13 cellular contexts compared by ENCODE assay signal in genomic region chr22:40743740-40744139, GRCh38.
"Had no signal": no experiment of that assay in that cellular context is flagged by ENCODE, and none has a peak within 500 bp of the region (broad histone marks: within the 10 kb centered on the region; RNA-seq: fewer than 3 reads in every experiment).

No MANE protein-coding gene starts in this region.

- H3K27me3 ChIP-seq: colonic mucosa, heart right ventricle, tibial artery had no signal

- DNase-seq: colonic mucosa; dermis blood vessel endothelial cell; erythroblast; foreskin melanocyte; heart right ventricle; hypothalamus; kidney glomerular epithelial cell; mucosa of descending colon; naive thymus-derived CD8-positive, alpha-beta T cell; stimulated activated CD4-positive, alpha-beta T cell treated with anti-CD3 and anti-CD28 coated beads, Interleukin-2, amount 100 ng/mL, for 48 hours; stimulated activated naive CD4-positive, alpha-beta T cell treated with Interleukin-2 at 50 U/mL for 16 hours; tibial artery had no signal

- H3K36me3 ChIP-seq: colonic mucosa, heart right ventricle, tibial artery had no signal

- H3K27me3 Mint-ChIP-seq: naive thymus-derived CD8-positive, alpha-beta T cell had no signal

- H3K9me3 ChIP-seq: colonic mucosa, mucosa of descending colon had no signal

- H3K4me3 Mint-ChIP-seq: naive thymus-derived CD8-positive, alpha-beta T cell had no signal

- H3K27ac ChIP-seq: colonic mucosa, heart right ventricle, tibial artery had no signal

- H3K4me1 ChIP-seq: colonic mucosa, tibial artery had no signal

- H3K27ac Mint-ChIP-seq: naive thymus-derived CD8-positive, alpha-beta T cell had no signal

- ATAC-seq: heart right ventricle; mucosa of descending colon; naive thymus-derived CD8-positive, alpha-beta T cell had no signal

- H3K4me3 ChIP-seq: colonic mucosa, heart right ventricle, mucosa of descending colon, smooth muscle cell, tibial artery had no signal
